In the genomic region with DNA sequence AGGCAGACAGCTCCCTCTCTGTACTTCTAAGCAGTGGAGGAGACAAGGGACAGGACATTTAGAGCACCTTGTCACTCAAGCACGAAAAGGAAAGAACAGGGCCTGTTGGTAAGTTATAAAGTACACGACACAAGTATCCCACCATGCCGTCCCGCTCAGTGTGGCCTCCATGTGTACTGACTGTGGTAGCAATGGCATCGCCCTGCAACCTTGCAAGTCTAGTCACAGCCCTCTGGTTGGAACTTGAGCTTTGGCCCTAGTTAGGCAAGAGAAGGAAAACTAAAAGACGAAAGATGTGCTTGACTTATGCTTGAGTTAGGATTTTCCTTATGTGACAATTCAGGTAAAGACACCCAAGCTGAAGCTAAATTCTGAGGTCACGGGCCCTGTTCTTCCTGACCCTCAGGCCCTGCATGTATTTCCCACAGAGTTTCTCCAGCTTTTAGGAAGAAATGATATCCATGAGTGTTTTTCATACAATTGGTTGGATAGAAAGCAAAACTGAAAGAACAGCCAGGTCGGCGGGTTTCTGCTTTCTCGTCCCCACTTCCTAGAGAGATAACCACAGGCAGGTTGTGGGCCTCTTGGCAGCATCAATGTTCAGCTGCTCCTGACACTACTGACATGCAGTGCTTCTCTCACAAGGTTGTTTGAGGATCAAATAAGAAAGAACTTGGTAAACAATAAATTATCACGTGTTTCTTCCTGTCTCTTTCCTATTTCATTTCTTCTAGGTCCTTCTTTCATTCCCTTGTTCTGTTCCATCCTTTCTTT, we compare ENCODE assay signal across 8 cellular contexts.
DNase-seq lines count a peak whose midpoint lies in the region; ATAC-seq and TF ChIP-seq lines count a peak whose summit lies in the region.

No MANE protein-coding gene starts in this region.

- H3K9me3 ChIP-seq in SK-N-SH = no peaks in the 10 kb centered on the region

- H3K4me3 Mint-ChIP-seq in activated CD4-positive, alpha-beta T cell treated with anti-CD3 and anti-CD28 coated beads, Interleukin-2, amount 10 ng/mL, durations not matched to agents 7 days and 5 days = peak overlapping the region; percentile 35

- H3K36me3 ChIP-seq in SK-N-SH (replicated peaks in 1 of 2; ENCODE audit: control insufficient read depth in 1 of 2, insufficient read depth in 2 of 2, low read length in 1 of 2) = no peaks in the 10 kb centered on the region

- no peak for TF ChIP-seq EP300 in SK-N-SH (IDR thresholded peaks at IDR 0.05; ENCODE audit: borderline replicate concordance in 1 of 2, low read depth in 1 of 2, low read length in 1 of 2)

- no peaks in the 10 kb centered on the region for H3K9me2 ChIP-seq in SK-N-SH

- ATAC-seq in GM19324 (IDR thresholded peaks at IDR 0.05; ENCODE audit: low FRiP score, unreplicated experiment) (peak; percentile 87), HG03025 (IDR thresholded peaks at IDR 0.05; ENCODE audit: low FRiP score, unreplicated experiment) (peak; percentile 63)

- H2AFZ ChIP-seq in SK-N-SH (ENCODE audit: low read depth) = no peak overlapping the region

- WGBS in SK-N-SH (ENCODE audit: low lambda C conversion rate) = 91% methylated on average over 11 of the region's 11 CpGs

- H3K27me3 ChIP-seq in SK-N-SH (ENCODE audit: insufficient read depth) = no peaks in the 10 kb centered on the region

- peaks cover 35% of the 10 kb centered on the region for H3K4me1 Mint-ChIP-seq in activated CD4-positive, alpha-beta T cell treated with anti-CD3 and anti-CD28 coated beads, Interleukin-2, amount 10 ng/mL, durations not matched to agents 7 days and 5 days

- no peak overlapping the region for H3K9ac ChIP-seq in SK-N-SH

- H3K4me3 ChIP-seq in SK-N-SH (ENCODE audit: low read depth in 2 of 2, low read length in 1 of 2) = no peak overlapping the region

- peaks cover 0 to 21% of the 10 kb centered on the region in 2 experiments; a peak in 2 of 4 replicates for H3K4me1 ChIP-seq in SK-N-SH (ENCODE audit: control insufficient read depth in 1 of 2, insufficient read depth in 2 of 2, low read depth in 1 of 2, low read length in 1 of 2)

- CTCF ChIA-PET in activated CD4-positive, alpha-beta T cell treated with anti-CD3 and anti-CD28 coated beads, Interleukin-2, amount 10 ng/mL, durations not matched to agents 7 days and 5 days (lab: Charles Lee) = no interaction called here
- CTCF ChIA-PET in RWPE1 (lab: Yijun Ruan, JAX) = no interaction called here
- CTCF ChIA-PET in SK-N-SH (lab: Yijun Ruan, JAX) = interaction anchor here (0.5 kb wide), 1 partner anchor 18 kb away, joined by 3 read pairs; no protein-coding TSS in a partner anchor

- peak overlapping the region; percentile 94 for H3K27ac Mint-ChIP-seq in activated CD4-positive, alpha-beta T cell treated with anti-CD3 and anti-CD28 coated beads, Interleukin-2, amount 10 ng/mL, durations not matched to agents 7 days and 5 days

- no peak for TF ChIP-seq RAD21 in SK-N-SH (IDR thresholded peaks at IDR 0.05; ENCODE audit: low read length)

- peaks cover 8% of the 10 kb centered on the region for H3K36me3 Mint-ChIP-seq in activated CD4-positive, alpha-beta T cell treated with anti-CD3 and anti-CD28 coated beads, Interleukin-2, amount 10 ng/mL, durations not matched to agents 7 days and 5 days (ENCODE audit: low read depth)

- H3K4me2 ChIP-seq in SK-N-SH = no peak overlapping the region

- TF ChIP-seq CTCF in RWPE1 (conservative IDR thresholded peaks at IDR 0.05; ENCODE audit: low read depth) (no peak), SK-N-SH (IDR thresholded peaks at IDR 0.05) (no peak)

- H3F3A ChIP-seq in SK-N-SH (replicated peaks; ENCODE audit: insufficient read depth) = no peaks in the 10 kb centered on the region

- POLR2A ChIA-PET in activated CD4-positive, alpha-beta T cell treated with anti-CD3 and anti-CD28 coated beads, Interleukin-2, amount 10 ng/mL, durations not matched to agents 7 days and 5 days (lab: Charles Lee) = interaction anchor here (0.7 kb wide), 1 partner anchor 148 kb away, joined by 3 read pairs; no protein-coding TSS in a partner anchor
- POLR2A ChIA-PET in RWPE1 (lab: Yijun Ruan, JAX; ENCODE audit: low non-redundant PET) = no interaction called here
- POLR2A ChIA-PET in SK-N-SH (lab: Yijun Ruan, JAX) = no interaction called here

- peak; percentile 80 for DNase-seq in activated CD4-positive, alpha-beta T cell treated with anti-CD3 and anti-CD28 coated beads, Interleukin-2, amount 10 ng/mL, durations not matched to agents 7 days and 5 days
- peak; percentile 4 to 13 for DNase-seq in stimulated activated CD4-positive, alpha-beta T cell treated with anti-CD3 and anti-CD28 coated beads, Interleukin-4, amount 100 ng/mL, for 48 hours (ENCODE audit: low read depth in 2 of 2)
- no peak for DNase-seq in SW480 (ENCODE audit: low spot score)
- DNase-seq in NCI-H345 treated with DMSO at 0.1 percent for 48 hours (lab: John Stamatoyannopoulos, UW; ENCODE audit: unreplicated experiment) = no peak
- no peak for DNase-seq in RWPE1 (ENCODE audit: low spot score)
- no peak for DNase-seq in SK-N-SH

- peaks cover 7% of the 10 kb centered on the region for H3K27me3 Mint-ChIP-seq in activated CD4-positive, alpha-beta T cell treated with anti-CD3 and anti-CD28 coated beads, Interleukin-2, amount 10 ng/mL, durations not matched to agents 7 days and 5 days

- no peaks in the 10 kb centered on the region for H4K20me1 ChIP-seq in SK-N-SH (ENCODE audit: insufficient read depth)

- H3K27ac ChIP-seq in RWPE1 = no peak overlapping the region
- peak overlapping the region in 1 of 2 experiments; percentile 55; a peak in 1 of 4 replicates for H3K27ac ChIP-seq in SK-N-SH (ENCODE audit: low read depth in 2 of 2, low read length in 1 of 2)

- H3K79me2 ChIP-seq in SK-N-SH (ENCODE audit: insufficient read depth) = no peaks in the 10 kb centered on the region

- H3K9me3 Mint-ChIP-seq in activated CD4-positive, alpha-beta T cell treated with anti-CD3 and anti-CD28 coated beads, Interleukin-2, amount 10 ng/mL, durations not matched to agents 7 days and 5 days = peaks cover 3% of the 10 kb centered on the region

TF ChIP-seq in SK-N-SH, 30 proteins besides CTCF, POLR2A, EP300 and RAD21 (continues in another document):
- TF ChIP-seq, protein P1, sequence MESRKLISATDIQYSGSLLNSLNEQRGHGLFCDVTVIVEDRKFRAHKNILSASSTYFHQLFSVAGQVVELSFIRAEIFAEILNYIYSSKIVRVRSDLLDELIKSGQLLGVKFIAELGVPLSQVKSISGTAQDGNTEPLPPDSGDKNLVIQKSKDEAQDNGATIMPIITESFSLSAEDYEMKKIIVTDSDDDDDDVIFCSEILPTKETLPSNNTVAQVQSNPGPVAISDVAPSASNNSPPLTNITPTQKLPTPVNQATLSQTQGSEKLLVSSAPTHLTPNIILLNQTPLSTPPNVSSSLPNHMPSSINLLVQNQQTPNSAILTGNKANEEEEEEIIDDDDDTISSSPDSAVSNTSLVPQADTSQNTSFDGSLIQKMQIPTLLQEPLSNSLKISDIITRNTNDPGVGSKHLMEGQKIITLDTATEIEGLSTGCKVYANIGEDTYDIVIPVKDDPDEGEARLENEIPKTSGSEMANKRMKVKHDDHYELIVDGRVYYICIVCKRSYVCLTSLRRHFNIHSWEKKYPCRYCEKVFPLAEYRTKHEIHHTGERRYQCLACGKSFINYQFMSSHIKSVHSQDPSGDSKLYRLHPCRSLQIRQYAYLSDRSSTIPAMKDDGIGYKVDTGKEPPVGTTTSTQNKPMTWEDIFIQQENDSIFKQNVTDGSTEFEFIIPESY (IDR thresholded peaks at IDR 0.05; ENCODE audit: borderline replicate concordance, low read depth) = no peak
- TF ChIP-seq, protein P2, sequence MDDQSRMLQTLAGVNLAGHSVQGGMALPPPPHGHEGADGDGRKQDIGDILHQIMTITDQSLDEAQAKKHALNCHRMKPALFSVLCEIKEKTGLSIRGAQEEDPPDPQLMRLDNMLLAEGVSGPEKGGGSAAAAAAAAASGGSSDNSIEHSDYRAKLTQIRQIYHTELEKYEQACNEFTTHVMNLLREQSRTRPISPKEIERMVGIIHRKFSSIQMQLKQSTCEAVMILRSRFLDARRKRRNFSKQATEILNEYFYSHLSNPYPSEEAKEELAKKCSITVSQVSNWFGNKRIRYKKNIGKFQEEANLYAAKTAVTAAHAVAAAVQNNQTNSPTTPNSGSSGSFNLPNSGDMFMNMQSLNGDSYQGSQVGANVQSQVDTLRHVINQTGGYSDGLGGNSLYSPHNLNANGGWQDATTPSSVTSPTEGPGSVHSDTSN (IDR thresholded peaks at IDR 0.05) = no peak
- TF ChIP-seq, protein P3, sequence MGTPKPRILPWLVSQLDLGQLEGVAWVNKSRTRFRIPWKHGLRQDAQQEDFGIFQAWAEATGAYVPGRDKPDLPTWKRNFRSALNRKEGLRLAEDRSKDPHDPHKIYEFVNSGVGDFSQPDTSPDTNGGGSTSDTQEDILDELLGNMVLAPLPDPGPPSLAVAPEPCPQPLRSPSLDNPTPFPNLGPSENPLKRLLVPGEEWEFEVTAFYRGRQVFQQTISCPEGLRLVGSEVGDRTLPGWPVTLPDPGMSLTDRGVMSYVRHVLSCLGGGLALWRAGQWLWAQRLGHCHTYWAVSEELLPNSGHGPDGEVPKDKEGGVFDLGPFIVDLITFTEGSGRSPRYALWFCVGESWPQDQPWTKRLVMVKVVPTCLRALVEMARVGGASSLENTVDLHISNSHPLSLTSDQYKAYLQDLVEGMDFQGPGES (IDR thresholded peaks at IDR 0.05; ENCODE audit: low read depth, low read length) = no peak
- TF ChIP-seq POLR2AphosphoS5 (IDR thresholded peaks at IDR 0.05; ENCODE audit: low read depth, low read length) (no peak), TAF1 (IDR thresholded peaks at IDR 0.05; ENCODE audit: borderline replicate concordance, low read depth, low read length) (no peak), RFX5 (IDR thresholded peaks at IDR 0.05; ENCODE audit: low read length) (no peak), RCOR1 (IDR thresholded peaks at IDR 0.05; ENCODE audit: low read length) (no peak), EZH2phosphoT487 (IDR thresholded peaks at IDR 0.05; ENCODE audit: borderline replicate concordance, low read depth) (no peak), NRF1 (IDR thresholded peaks at IDR 0.05; ENCODE audit: low read depth, low read length) (no peak), GABPA (IDR thresholded peaks at IDR 0.05; ENCODE audit: low read depth) (no peak), FOXJ3 (CRISPR knock-in tag; IDR thresholded peaks at IDR 0.05) (no peak)
- TF ChIP-seq, protein P4, sequence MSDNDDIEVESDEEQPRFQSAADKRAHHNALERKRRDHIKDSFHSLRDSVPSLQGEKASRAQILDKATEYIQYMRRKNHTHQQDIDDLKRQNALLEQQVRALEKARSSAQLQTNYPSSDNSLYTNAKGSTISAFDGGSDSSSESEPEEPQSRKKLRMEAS (IDR thresholded peaks at IDR 0.05; ENCODE audit: low read depth) = no peak
- TF ChIP-seq, protein P5, sequence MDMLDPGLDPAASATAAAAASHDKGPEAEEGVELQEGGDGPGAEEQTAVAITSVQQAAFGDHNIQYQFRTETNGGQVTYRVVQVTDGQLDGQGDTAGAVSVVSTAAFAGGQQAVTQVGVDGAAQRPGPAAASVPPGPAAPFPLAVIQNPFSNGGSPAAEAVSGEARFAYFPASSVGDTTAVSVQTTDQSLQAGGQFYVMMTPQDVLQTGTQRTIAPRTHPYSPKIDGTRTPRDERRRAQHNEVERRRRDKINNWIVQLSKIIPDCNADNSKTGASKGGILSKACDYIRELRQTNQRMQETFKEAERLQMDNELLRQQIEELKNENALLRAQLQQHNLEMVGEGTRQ (IDR thresholded peaks at IDR 0.05; ENCODE audit: borderline replicate concordance, low read depth, low read length) = no peak

Comparison
In these comparisons a context has a peak if more than half of its experiments do, and no peak if none do; other contexts are left out.
1. DNase-seq: peak in activated CD4-positive, alpha-beta T cell treated with anti-CD3 and anti-CD28 coated beads, Interleukin-2, amount 10 ng/mL, durations not matched to agents 7 days and 5 days (single experiment) and stimulated activated CD4-positive, alpha-beta T cell treated with anti-CD3 and anti-CD28 coated beads, Interleukin-4, amount 100 ng/mL, for 48 hours (2 of 2); none in SW480 (single experiment), NCI-H345 treated with DMSO at 0.1 percent for 48 hours (single experiment), RWPE1 (single experiment) and SK-N-SH (single experiment).